In the genomic region with DNA sequence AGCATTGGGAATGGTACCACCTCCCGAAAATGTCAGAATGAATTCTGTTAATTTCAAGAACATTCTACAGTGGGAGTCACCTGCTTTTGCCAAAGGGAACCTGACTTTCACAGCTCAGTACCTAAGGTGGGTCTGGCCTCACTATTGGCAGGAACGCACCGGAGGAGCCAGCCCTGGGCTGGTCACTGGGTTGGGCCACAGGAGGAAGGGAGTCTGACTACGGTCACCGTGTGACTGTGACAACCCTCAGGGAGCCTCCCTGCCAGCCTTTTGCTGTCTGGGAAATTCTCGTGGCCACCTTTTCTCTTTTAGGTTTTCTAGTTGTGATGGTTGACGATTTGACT, we compare ENCODE assay signal across 8 cellular contexts. TPM values are rescaled to one million over a fixed set of nuclear protein-coding genes. Genes with fewer than 3 reads are reported as not detected.
DNase-seq lines count a peak whose midpoint lies in the region; ATAC-seq and TF ChIP-seq lines count a peak whose summit lies in the region.

No MANE protein-coding gene starts in this region.

- H3K4me3 Mint-ChIP-seq in activated naive CD4-positive, alpha-beta T cell treated with anti-CD3 and anti-CD28 coated beads, Interleukin-2, amount 50 U/mL, for 24 hours, result peak overlapping the region; percentile 98

- H3K4me1 ChIP-seq in body of pancreas (peaks cover 41% of the 10 kb centered on the region), thymus (ENCODE audit: control insufficient read depth, insufficient read depth, low read length) (peaks cover 18% of the 10 kb centered on the region)

- H3K4me3 ChIP-seq in body of pancreas (no peak overlapping the region), thymus (ENCODE audit: low read length) (peak overlapping the region; percentile 8)

- intact Hi-C loops in body of pancreas (cut with DNase I), result no loop called here

- H3K27ac ChIP-seq in body of pancreas (peak overlapping the region in 3 of 4 donors; percentile 51 to 69 (median 63)), thymus (ENCODE audit: low read depth) (peak overlapping the region; percentile 10)

- H3K27me3 ChIP-seq in body of pancreas (no peaks in the 10 kb centered on the region), thymus (ENCODE audit: control insufficient read depth, insufficient read depth) (no peaks in the 10 kb centered on the region)

- no peaks in the 10 kb centered on the region for H3K27me3 Mint-ChIP-seq in activated naive CD4-positive, alpha-beta T cell treated with anti-CD3 and anti-CD28 coated beads, Interleukin-2, amount 50 U/mL, for 24 hours

- ATAC-seq in HG03097 (IDR thresholded peaks at IDR 0.05; ENCODE audit: low FRiP score, unreplicated experiment), result peak; percentile 14
- no peak for ATAC-seq in body of pancreas
- ATAC-seq in HG02885 (IDR thresholded peaks at IDR 0.05; ENCODE audit: poor library complexity, unreplicated experiment), result no peak

- H3K36me3 ChIP-seq in body of pancreas (replicated peaks in 1 of 2; ENCODE audit: insufficient read depth in 1 of 2, low read depth in 2 of 2), result no peaks in the 10 kb centered on the region
- H3K36me3 ChIP-seq in thymus (ENCODE audit: control insufficient read depth, insufficient read depth), result peaks cover 23% of the 10 kb centered on the region

- no peak for DNase-seq in activated naive CD4-positive, alpha-beta T cell treated with anti-CD3 and anti-CD28 coated beads, Interleukin-2, amount 50 U/mL, for 16 hours
- DNase-seq in body of pancreas, result no peak
- DNase-seq in activated CD8-positive, alpha-beta memory T cell treated with anti-CD3 and anti-CD28 coated beads for 24 hours, result no peak
- no peak for DNase-seq in stimulated activated CD4-positive, alpha-beta T cell treated with anti-CD3 and anti-CD28 coated beads, Interleukin-2, amount 100 ng/mL, for 24 hours

- no peaks in the 10 kb centered on the region for H3K9me3 ChIP-seq in body of pancreas
- H3K9me3 ChIP-seq in thymus (ENCODE audit: control insufficient read depth), result no peaks in the 10 kb centered on the region

- no peaks in the 10 kb centered on the region for H3K9me3 Mint-ChIP-seq in activated naive CD4-positive, alpha-beta T cell treated with anti-CD3 and anti-CD28 coated beads, Interleukin-2, amount 50 U/mL, for 24 hours

- H3K4me1 Mint-ChIP-seq in activated naive CD4-positive, alpha-beta T cell treated with anti-CD3 and anti-CD28 coated beads, Interleukin-2, amount 50 U/mL, for 24 hours, result peaks cover 67% of the 10 kb centered on the region

- H3K27ac Mint-ChIP-seq in activated naive CD4-positive, alpha-beta T cell treated with anti-CD3 and anti-CD28 coated beads, Interleukin-2, amount 50 U/mL, for 24 hours, result peak overlapping the region; percentile 93

- TF ChIP-seq CTCF in body of pancreas (IDR thresholded peaks at IDR 0.05), result no peak

- WGBS in body of pancreas, 2 donors, result 70 to 71% methylated on average over 7 of the region's 7 CpGs
- 94% methylated on average over 7 of the region's 7 CpGs for WGBS in thymus

- peaks cover 15% of the 10 kb centered on the region for H3K36me3 Mint-ChIP-seq in activated naive CD4-positive, alpha-beta T cell treated with anti-CD3 and anti-CD28 coated beads, Interleukin-2, amount 50 U/mL, for 24 hours

- TF ChIP-seq POLR2A in body of pancreas (IDR thresholded peaks at IDR 0.05), result no peak

RNA-seq across cellular contexts. Expression of a gene that starts 2.2 kb away (rescaled TPM):
- 10 to 100 TPM in 1 of 2 donors, 1 to 10 TPM in 1; 6.6 to 27.0 TPM for total RNA-seq in body of pancreas
- 42.9 TPM for polyA plus RNA-seq in thymus

RNA-seq across cellular contexts. Expression of a gene that starts 38.6 kb away (rescaled TPM):
- 10 to 100 TPM; 12.2 to 12.9 TPM for total RNA-seq in body of pancreas
- 36.9 TPM for polyA plus RNA-seq in thymus

RNA-seq across cellular contexts. Expression of a gene that starts 56.4 kb away (rescaled TPM):
- 10 to 100 TPM; 14.2 to 17.9 TPM for total RNA-seq in body of pancreas
- polyA plus RNA-seq in thymus, result 18.2 TPM
